ENCODE assay signal across 12 cellular contexts in genomic region chr10:32148864-32149256, GRCh38.
DNase-seq lines count a peak whose midpoint lies in the region; ATAC-seq and TF ChIP-seq lines count a peak whose summit lies in the region.
"Had no signal": no experiment of that assay in that cellular context is flagged by ENCODE, and none has a peak within 500 bp of the region (broad histone marks: within the 10 kb centered on the region; RNA-seq: fewer than 3 reads in every experiment).

No MANE protein-coding gene starts in this region.

- H3K4me1 Mint-ChIP-seq in activated CD8-positive, alpha-beta T cell treated with anti-CD3 and anti-CD28 coated beads for 36 hours (ENCODE audit: low read depth) = peaks cover 11% of the 10 kb centered on the region
- peaks cover 15% of the 10 kb centered on the region for H3K4me1 Mint-ChIP-seq in activated CD8-positive, alpha-beta T cell treated with anti-CD3 and anti-CD28 coated beads, Interleukin-2, amount 10 ng/mL, durations not matched to agents 7 days and 5 days (ENCODE audit: low read depth)

- CTCF ChIA-PET in activated CD8-positive, alpha-beta T cell treated with anti-CD3 and anti-CD28 coated beads for 36 hours (lab: Charles Lee) = no interaction called here
- CTCF ChIA-PET in activated CD8-positive, alpha-beta T cell treated with anti-CD3 and anti-CD28 coated beads, Interleukin-2, amount 10 ng/mL, durations not matched to agents 7 days and 5 days (lab: Charles Lee) = no interaction called here

- ATAC-seq in activated CD8-positive, alpha-beta T cell treated with anti-CD3 and anti-CD28 coated beads for 36 hours = peak; percentile 34
- no peak for ATAC-seq in activated CD8-positive, alpha-beta T cell treated with anti-CD3 and anti-CD28 coated beads, Interleukin-2, amount 10 ng/mL, durations not matched to agents 7 days and 5 days
- peak; percentile 27 for ATAC-seq in HG03354 (IDR thresholded peaks at IDR 0.05; ENCODE audit: poor library complexity, severe bottlenecking, unreplicated experiment)

- H3K27ac Mint-ChIP-seq in activated CD8-positive, alpha-beta T cell treated with anti-CD3 and anti-CD28 coated beads for 36 hours = no peak overlapping the region
- no peak overlapping the region for H3K27ac Mint-ChIP-seq in activated CD8-positive, alpha-beta T cell treated with anti-CD3 and anti-CD28 coated beads, Interleukin-2, amount 10 ng/mL, durations not matched to agents 7 days and 5 days

- intact Hi-C loops in activated CD8-positive, alpha-beta T cell treated with anti-CD3 and anti-CD28 coated beads for 36 hours (cut with micrococcal nuclease) = no loop called here

- POLR2A ChIA-PET in activated CD8-positive, alpha-beta T cell treated with anti-CD3 and anti-CD28 coated beads for 36 hours (lab: Charles Lee) = no interaction called here
- POLR2A ChIA-PET in activated CD8-positive, alpha-beta T cell treated with anti-CD3 and anti-CD28 coated beads, Interleukin-2, amount 10 ng/mL, durations not matched to agents 7 days and 5 days (lab: Charles Lee) = no interaction called here

- no peak for DNase-seq in activated CD8-positive, alpha-beta T cell treated with anti-CD3 and anti-CD28 coated beads for 36 hours
- no peak for DNase-seq in activated CD8-positive, alpha-beta T cell treated with anti-CD3 and anti-CD28 coated beads, Interleukin-2, amount 10 ng/mL, durations not matched to agents 7 days and 5 days
- no peak for DNase-seq in RPMI8226
- no peak for DNase-seq in AG08395 (ENCODE audit: low spot score)
- no peak for DNase-seq in SKM-1 treated with dmso at 0.1 percent for 144 hours (lab: John Stamatoyannopoulos, UW; ENCODE audit: unreplicated experiment)
- DNase-seq: ACHN; activated effector memory CD4-positive, alpha-beta T cell treated with anti-CD3 and anti-CD28 coated beads, Interleukin-2, amount 50 U/mL, for 16 hours; NCI-H1417; SHP77 treated with DMSO at 0.1 percent for 48 hours had no signal

- peaks cover 10% of the 10 kb centered on the region for H3K9me3 Mint-ChIP-seq in activated CD8-positive, alpha-beta T cell treated with anti-CD3 and anti-CD28 coated beads for 36 hours
- H3K9me3 Mint-ChIP-seq in activated CD8-positive, alpha-beta T cell treated with anti-CD3 and anti-CD28 coated beads, Interleukin-2, amount 10 ng/mL, durations not matched to agents 7 days and 5 days (ENCODE audit: insufficient read depth) = peaks cover 4% of the 10 kb centered on the region

- no peaks in the 10 kb centered on the region for H3K36me3 ChIP-seq in esophagus (ENCODE audit: control insufficient read depth in 2 of 2, insufficient read depth in 2 of 2, low read length in 1 of 2)
- H3K36me3 ChIP-seq in subcutaneous abdominal adipose tissue (ENCODE audit: control insufficient read depth in 5 of 5, insufficient read depth in 5 of 5, low read length in 5 of 5) = no peaks in the 10 kb centered on the region

- no peak overlapping the region for H3K4me3 Mint-ChIP-seq in activated CD8-positive, alpha-beta T cell treated with anti-CD3 and anti-CD28 coated beads for 36 hours
- no peak overlapping the region for H3K4me3 Mint-ChIP-seq in activated CD8-positive, alpha-beta T cell treated with anti-CD3 and anti-CD28 coated beads, Interleukin-2, amount 10 ng/mL, durations not matched to agents 7 days and 5 days

- 49 to 58% methylated on average over 4 of the region's 4 CpGs for WGBS in esophagus, 2 donors

- peak overlapping the region; percentile 21 to 99 (median 61) for H3K9ac ChIP-seq in subcutaneous abdominal adipose tissue (ENCODE audit: low read length in 5 of 5)

- H3K27me3 ChIP-seq in esophagus (ENCODE audit: control insufficient read depth in 1 of 2, insufficient read depth in 2 of 2, low read length in 2 of 2) (no peaks in the 10 kb centered on the region), subcutaneous abdominal adipose tissue (ENCODE audit: control insufficient read depth in 5 of 5, insufficient read depth in 4 of 5, low read length in 5 of 5) (peaks cover 0 to 3% (median 0%) of the 10 kb centered on the region in 5 donors)

- H3K4me1 ChIP-seq in esophagus (ENCODE audit: control insufficient read depth in 2 of 2, insufficient read depth in 2 of 2, low read length in 1 of 2) (no peaks in the 10 kb centered on the region), subcutaneous abdominal adipose tissue (ENCODE audit: control insufficient read depth in 5 of 5, insufficient read depth in 5 of 5, low read length in 5 of 5) (peaks cover 8 to 27% (median 19%) of the 10 kb centered on the region in 5 donors)

- H3K27ac ChIP-seq in esophagus (ENCODE audit: low read depth in 2 of 2, low read length in 1 of 2) (peak overlapping the region; percentile 66 to 81), subcutaneous abdominal adipose tissue (ENCODE audit: low read depth, low read length) (peak overlapping the region; percentile 92)

- H3K4me3 ChIP-seq in esophagus (ENCODE audit: low read depth in 1 of 2, low read length in 2 of 2) (no peak overlapping the region), subcutaneous abdominal adipose tissue (ENCODE audit: low read depth in 1 of 5, low read length in 5 of 5) (peak overlapping the region in 3 of 5 donors; percentile 18 to 45 (median 22))

- no peak for TF ChIP-seq CTCF in activated CD8-positive, alpha-beta T cell treated with anti-CD3 and anti-CD28 coated beads for 36 hours (IDR thresholded peaks at IDR 0.05)

- H3K27me3 Mint-ChIP-seq in activated CD8-positive, alpha-beta T cell treated with anti-CD3 and anti-CD28 coated beads for 36 hours = no peaks in the 10 kb centered on the region
- H3K27me3 Mint-ChIP-seq in activated CD8-positive, alpha-beta T cell treated with anti-CD3 and anti-CD28 coated beads, Interleukin-2, amount 10 ng/mL, durations not matched to agents 7 days and 5 days (ENCODE audit: low read depth) = no peaks in the 10 kb centered on the region

- no peaks in the 10 kb centered on the region for H3K9me3 ChIP-seq in esophagus (ENCODE audit: control insufficient read depth in 2 of 2, insufficient read depth in 1 of 2, low read depth in 1 of 2, low read length in 1 of 2)
- peaks cover 0 to 6% (median 4%) of the 10 kb centered on the region in 5 donors for H3K9me3 ChIP-seq in subcutaneous abdominal adipose tissue (ENCODE audit: control insufficient read depth in 5 of 5, low read length in 5 of 5)

- peaks cover 2% of the 10 kb centered on the region for H3K36me3 Mint-ChIP-seq in activated CD8-positive, alpha-beta T cell treated with anti-CD3 and anti-CD28 coated beads for 36 hours (ENCODE audit: low read depth)
- H3K36me3 Mint-ChIP-seq in activated CD8-positive, alpha-beta T cell treated with anti-CD3 and anti-CD28 coated beads, Interleukin-2, amount 10 ng/mL, durations not matched to agents 7 days and 5 days (ENCODE audit: low read depth) = no peaks in the 10 kb centered on the region

Comparison
In these comparisons a context has a peak if more than half of its experiments do, and no peak if none do; other contexts are left out.
1. H3K4me3 ChIP-seq: peak in subcutaneous abdominal adipose tissue (3 of 5); none in esophagus (0 of 2).